13 cellular contexts compared by ENCODE assay signal in the genomic region with DNA sequence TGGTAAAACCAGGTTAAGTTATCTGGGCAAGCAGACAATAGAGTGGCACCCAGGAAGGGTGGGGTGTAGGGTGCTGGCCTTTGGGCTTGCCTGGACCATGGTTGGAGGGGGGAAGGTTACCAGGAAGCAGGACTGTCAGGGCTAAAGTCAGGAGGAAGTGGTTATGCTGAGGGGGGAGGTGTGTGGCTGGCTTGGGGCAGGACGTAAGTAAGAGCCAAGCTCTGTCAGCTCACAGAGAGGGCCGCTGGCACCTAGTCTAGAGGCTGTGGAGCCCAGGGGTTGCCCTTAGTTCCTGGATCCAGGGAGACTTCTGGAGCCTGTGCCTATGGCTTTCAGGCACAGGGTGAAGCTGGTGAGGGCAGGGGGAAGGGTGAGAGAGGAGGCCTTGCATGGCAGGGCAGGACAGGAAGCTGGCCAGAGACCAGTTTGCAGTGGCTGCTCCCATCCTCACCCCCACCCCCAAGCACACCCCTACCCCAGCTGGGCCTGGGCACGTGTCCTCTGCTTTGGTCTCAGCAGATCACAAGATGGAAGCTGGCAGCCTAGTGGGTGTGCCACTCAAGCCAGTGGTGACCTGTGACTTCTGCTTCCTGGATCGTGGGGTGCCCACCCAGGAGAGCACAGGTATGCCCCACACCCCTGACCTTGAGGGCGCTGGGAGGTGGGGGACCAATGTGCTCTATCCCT. TPM values are rescaled to one million over a fixed set of nuclear protein-coding genes. Genes with fewer than 3 reads are reported as not detected.
DNase-seq lines count a peak whose midpoint lies in the region; ATAC-seq, FAIRE-seq and TF ChIP-seq lines count a peak whose summit lies in the region.
"Had no signal": no experiment of that assay in that cellular context is flagged by ENCODE, and none has a peak within 500 bp of the region (broad histone marks: within the 10 kb centered on the region; RNA-seq: fewer than 3 reads in every experiment).

No MANE protein-coding gene starts in this region.

- H3K4me1 Mint-ChIP-seq in CD4-positive, alpha-beta T cell (ENCODE audit: low read depth): no peaks in the 10 kb centered on the region

- H3K36me3 ChIP-seq in lower lobe of right lung: no peaks in the 10 kb centered on the region
- H3K36me3 ChIP-seq: vagina had no signal

- POLR2A ChIA-PET in RWPE1 (lab: Yijun Ruan, JAX; ENCODE audit: low non-redundant PET): no interaction called here
- POLR2A ChIA-PET in CD4-positive, alpha-beta T cell (lab: Charles Lee): no interaction called here

- CTCF ChIA-PET in RWPE1 (lab: Yijun Ruan, JAX): no interaction called here
- CTCF ChIA-PET in CD4-positive, alpha-beta T cell (lab: Charles Lee): no interaction called here

- no peak overlapping the region for H3K4me3 ChIP-seq in lower lobe of right lung
- H3K4me3 ChIP-seq: vagina had no signal

- no peak overlapping the region for H3K27ac Mint-ChIP-seq in CD4-positive, alpha-beta T cell

- intact Hi-C loops in lower lobe of right lung (cut with DNase I): no loop called here
- intact Hi-C loops in CD4-positive, alpha-beta T cell (cut with DNase I, micrococcal nuclease): no loop called here

- H3K27ac ChIP-seq in RWPE1 (peak overlapping the region; percentile 4; the same call in 1 of the 2 replicates), lower lobe of right lung (no peak overlapping the region)
- no peak overlapping the region for H3K27ac ChIP-seq in CD4-positive, alpha-beta T cell (ENCODE audit: low read depth, low read length)
- H3K27ac ChIP-seq: vagina had no signal

- no peaks in the 10 kb centered on the region for H3K27me3 Mint-ChIP-seq in CD4-positive, alpha-beta T cell

- peaks cover 6% of the 10 kb centered on the region for H3K9me3 Mint-ChIP-seq in CD4-positive, alpha-beta T cell

- no peak overlapping the region for H3K4me3 Mint-ChIP-seq in CD4-positive, alpha-beta T cell

- 0 out of 2 replicates have a peak, but pooled peaks have one; percentile 23 for TF ChIP-seq POLR2A in GM12892 (IDR thresholded peaks at IDR 0.05; ENCODE audit: low read depth, low read length)

- H3K4me1 ChIP-seq in lower lobe of right lung: no peaks in the 10 kb centered on the region
- H3K4me1 ChIP-seq: vagina had no signal

- peak; percentile 79 for ATAC-seq in GM21786 (IDR thresholded peaks at IDR 0.05; ENCODE audit: unreplicated experiment)
- peak; percentile 36 to 40 for ATAC-seq in lower lobe of right lung
- ATAC-seq in CD4-positive, alpha-beta T cell (ENCODE audit: poor library complexity): no peak

- TF ChIP-seq CTCF in RWPE1 (conservative IDR thresholded peaks at IDR 0.05; ENCODE audit: low read depth) (no peak), lower lobe of right lung (IDR thresholded peaks at IDR 0.05) (no peak)
- TF ChIP-seq CTCF in CD4-positive, alpha-beta T cell (IDR thresholded peaks at IDR 0.05): no peak

- no peaks in the 10 kb centered on the region for H3K27me3 ChIP-seq in lower lobe of right lung (ENCODE audit: low read depth)
- no peaks in the 10 kb centered on the region for H3K27me3 ChIP-seq in CD4-positive, alpha-beta T cell (ENCODE audit: control insufficient read depth, insufficient read depth, low read length)
- H3K27me3 ChIP-seq: vagina had no signal

- FAIRE-seq in GM12892 (lab: Jason Lieb, UNC): no peak

- H3K36me3 Mint-ChIP-seq in CD4-positive, alpha-beta T cell (ENCODE audit: low read depth): peaks cover 4% of the 10 kb centered on the region

- DNase-seq in GM12892 (ENCODE audit: insufficient read length): no peak
- DNase-seq in RWPE1 (ENCODE audit: low spot score): no peak
- no peak for DNase-seq in lower lobe of right lung
- DNase-seq in NCI-H82 treated with DMSO at 0.1 percent for 48 hours (lab: John Stamatoyannopoulos, UW; ENCODE audit: unreplicated experiment): no peak
- DNase-seq in NCI-H510A treated with DMSO at 0.1 percent for 48 hours (lab: John Stamatoyannopoulos, UW): no peak
- DNase-seq in midbrain (lab: John Stamatoyannopoulos, UW): no peak
- DNase-seq in CD4-positive, alpha-beta T cell: no peak
- DNase-seq: activated CD8-positive, alpha-beta memory T cell treated with anti-CD3 and anti-CD28 coated beads, Interleukin-2, amount 50 U/mL, for 4 hours; left cardiac atrium; NCI-H524; stimulated activated CD4-positive, alpha-beta T cell treated with anti-CD3 and anti-CD28 coated beads, Interleukin-1b, Interleukin-23, amount 100 ng/mL, for 48 hours had no signal

- H3K9me3 ChIP-seq in lower lobe of right lung: peaks cover 12% of the 10 kb centered on the region
- H3K9me3 ChIP-seq in CD4-positive, alpha-beta T cell (ENCODE audit: control insufficient read depth, low read length): peaks cover 10% of the 10 kb centered on the region

RNA-seq across cellular contexts. Expression of a gene that starts 20.5 kb away (rescaled TPM):
- 30.2 TPM for polyA plus RNA-seq in GM12892 (2012; ENCODE audit: missing spikeins)
- 20.5 TPM for total RNA-seq in lower lobe of right lung
- total RNA-seq in CD4-positive, alpha-beta T cell: 10 to 100 TPM; 18.8 to 19.6 TPM

RNA-seq across cellular contexts. Expression of a gene that starts 38.5 kb away (rescaled TPM):
- 20.8 TPM for polyA plus RNA-seq in GM12892 (2012; ENCODE audit: missing spikeins)
- total RNA-seq in lower lobe of right lung: 10.2 TPM
- 1 to 10 TPM; 8.0 to 9.0 TPM for total RNA-seq in CD4-positive, alpha-beta T cell

RNA-seq across cellular contexts. Expression of a gene that starts 38.7 kb away (rescaled TPM):
- polyA plus RNA-seq in GM12892 (2012; ENCODE audit: missing spikeins): 7.7 TPM
- 31.4 TPM for total RNA-seq in lower lobe of right lung
- 10 to 100 TPM; 71.9 to 72.6 TPM for total RNA-seq in CD4-positive, alpha-beta T cell
